In the genomic region with DNA sequence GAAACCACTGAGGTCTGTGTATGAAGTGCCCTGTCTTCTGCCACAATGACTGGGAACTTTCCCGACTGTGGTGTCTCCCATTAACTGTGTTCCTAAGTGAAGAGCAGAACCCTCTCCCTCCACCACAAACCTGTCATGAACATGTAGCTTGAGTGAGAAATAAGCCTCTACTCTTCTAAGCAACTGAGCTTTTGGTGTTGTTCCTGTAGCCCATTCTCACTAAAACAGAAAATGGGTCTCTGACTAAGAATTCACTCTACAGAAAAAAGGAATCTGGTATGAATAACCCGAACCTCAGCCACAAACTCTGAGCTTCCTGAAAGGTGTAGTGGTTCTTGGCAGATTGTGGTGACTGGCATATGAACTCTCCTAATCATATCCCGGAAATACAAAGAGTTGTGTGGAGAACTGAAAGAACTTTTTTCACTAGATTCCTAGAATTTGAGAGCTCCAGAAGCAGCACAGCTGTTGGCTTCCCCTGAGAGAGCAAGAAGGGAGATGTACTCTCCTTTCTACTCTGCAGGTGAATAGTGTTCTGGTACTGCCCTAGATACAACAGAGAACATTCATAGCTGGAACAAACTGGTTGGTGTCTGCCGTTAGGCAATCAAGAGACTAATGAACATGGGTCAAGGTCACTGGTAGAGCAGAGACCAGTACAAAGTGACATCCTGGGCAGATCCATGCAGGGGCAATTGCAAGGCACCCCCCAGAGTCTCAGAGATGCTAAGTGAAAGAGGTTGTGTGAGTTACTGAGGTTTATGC, we compare ENCODE assay signal across 15 cellular contexts.
A peak's percentile ranks its signal among the peaks of the same experiment; 100 is the strongest.
DNase-seq lines count a peak whose midpoint lies in the region; ATAC-seq, FAIRE-seq and TF ChIP-seq lines count a peak whose summit lies in the region.
"Had no signal": no experiment of that assay in that cellular context is flagged by ENCODE, and none has a peak within 500 bp of the region (broad histone marks: within the 10 kb centered on the region; RNA-seq: fewer than 3 reads in every experiment).

No MANE protein-coding gene starts in this region.

- H3K4me1 Mint-ChIP-seq in natural killer cell treated with Interleukin-12 subunit alpha and Interleukin-12 subunit beta and Interleukin-15 and Interleukin-18, amount 100 ng/mL, for 72 hours (ENCODE audit: low read depth in 2 of 2) = peaks cover 36 to 46% of the 10 kb centered on the region in 2 donors
- H3K4me1 Mint-ChIP-seq in natural killer cell = no peaks in the 10 kb centered on the region
- peaks cover 23% of the 10 kb centered on the region for H3K4me1 Mint-ChIP-seq in astrocyte (ENCODE audit: low read depth, unreplicated experiment)

- no peak overlapping the region for H3K27ac ChIP-seq in astrocyte (ENCODE audit: low read depth, low read length)
- H3K27ac ChIP-seq in osteoblast (ENCODE audit: low read depth, low read length) = no peak overlapping the region
- H3K27ac ChIP-seq: RWPE1 had no signal

- H3K4me2 ChIP-seq in astrocyte (ENCODE audit: low read length) = no peak overlapping the region
- H3K4me2 ChIP-seq in osteoblast (ENCODE audit: insufficient read depth, low read length) = no peak overlapping the region

- peaks cover 15% of the 10 kb centered on the region for H3K36me3 Mint-ChIP-seq in natural killer cell treated with Interleukin-12 subunit alpha and Interleukin-12 subunit beta and Interleukin-15 and Interleukin-18, amount 100 ng/mL, for 72 hours
- no peaks in the 10 kb centered on the region for H3K36me3 Mint-ChIP-seq in natural killer cell
- H3K36me3 Mint-ChIP-seq in astrocyte (ENCODE audit: low read depth, unreplicated experiment) = no peaks in the 10 kb centered on the region

- no peaks in the 10 kb centered on the region for H3K79me2 ChIP-seq in astrocyte (ENCODE audit: insufficient read depth, low read length)
- no peaks in the 10 kb centered on the region for H3K79me2 ChIP-seq in osteoblast (ENCODE audit: insufficient read depth, low read length)

- FAIRE-seq in astrocyte (lab: Jason Lieb, UNC) = peak; percentile 9

- no peak overlapping the region for H3K9ac ChIP-seq in astrocyte (ENCODE audit: low read length)

- intact Hi-C loops in natural killer cell (cut with micrococcal nuclease) = no loop called here

- H3K4me3 Mint-ChIP-seq in natural killer cell treated with Interleukin-12 subunit alpha and Interleukin-12 subunit beta and Interleukin-15 and Interleukin-18, amount 100 ng/mL, for 72 hours = peak overlapping the region; percentile 50
- H3K4me3 Mint-ChIP-seq in natural killer cell (no peak overlapping the region), astrocyte (ENCODE audit: unreplicated experiment) (no peak overlapping the region)
- H3K4me3 Mint-ChIP-seq: endodermal cell had no signal

- peaks cover 6% of the 10 kb centered on the region for H3K9me3 Mint-ChIP-seq in natural killer cell treated with Interleukin-12 subunit alpha and Interleukin-12 subunit beta and Interleukin-15 and Interleukin-18, amount 100 ng/mL, for 72 hours
- H3K9me3 Mint-ChIP-seq in natural killer cell (no peaks in the 10 kb centered on the region), astrocyte (ENCODE audit: unreplicated experiment) (no peaks in the 10 kb centered on the region)
- H3K9me3 Mint-ChIP-seq: endodermal cell had no signal

- TF ChIP-seq CTCF in natural killer cell (IDR thresholded peaks at IDR 0.05) (no peak), astrocyte (IDR thresholded peaks at IDR 0.05; ENCODE audit: insufficient read depth, low read depth, low read length) (no peak), GM10266 (IDR thresholded peaks at IDR 0.05; ENCODE audit: control insufficient read depth, insufficient read depth, low read depth, missing control alignments) (no peak), osteoblast (IDR thresholded peaks at IDR 0.05; ENCODE audit: extremely low read depth, low read depth, low read length) (no peak)

- H4K20me1 ChIP-seq in astrocyte (ENCODE audit: insufficient read depth, low read length) (no peaks in the 10 kb centered on the region), osteoblast (ENCODE audit: insufficient read depth, low read length) (no peaks in the 10 kb centered on the region)

- peak; percentile 71 for DNase-seq in natural killer cell treated with Interleukin-12 subunit alpha and Interleukin-12 subunit beta and Interleukin-15 and Interleukin-18, amount 100 ng/mL, for 72 hours (ENCODE audit: low spot score)
- DNase-seq in natural killer cell = no peak
- peak; percentile 49 for DNase-seq in astrocyte (ENCODE audit: low read depth)
- DNase-seq in GM10266 (ENCODE audit: extremely low spot score) = no peak
- no peak for DNase-seq in inferior parietal cortex (ENCODE audit: extremely low spot score)
- no peak for DNase-seq in osteoblast (ENCODE audit: insufficient read length, low spot score, missing footprints)
- DNase-seq: activated CD4-positive, CD25-positive, alpha-beta regulatory T cell; amygdala; endodermal cell; H7; NCI-H1417 treated with DMSO at 0.1 percent for 48 hours; NCI-H2227 treated with DMSO at 0.1 percent for 48 hours had no signal

- no peak overlapping the region for H2AFZ ChIP-seq in astrocyte (ENCODE audit: low read depth, low read length)
- H2AFZ ChIP-seq in osteoblast (ENCODE audit: low read length) = no peak overlapping the region

- ATAC-seq in natural killer cell treated with Interleukin-12 subunit alpha and Interleukin-12 subunit beta and Interleukin-15 and Interleukin-18, amount 100 ng/mL, for 72 hours = peak; percentile 75 to 82
- ATAC-seq in natural killer cell (no peak), HG02852 (IDR thresholded peaks at IDR 0.05; ENCODE audit: unreplicated experiment) (peak; percentile 51), HG02588 (IDR thresholded peaks at IDR 0.05; ENCODE audit: unreplicated experiment) (no peak)

- H3K9me3 ChIP-seq in astrocyte (ENCODE audit: insufficient read depth, low read depth, low read length) = no peaks in the 10 kb centered on the region
- H3K9me3 ChIP-seq in osteoblast (ENCODE audit: low read depth, low read length) = no peaks in the 10 kb centered on the region

- H3K36me3 ChIP-seq in astrocyte (ENCODE audit: insufficient read depth, low read length) (no peaks in the 10 kb centered on the region), osteoblast (ENCODE audit: insufficient read depth, low read length) (no peaks in the 10 kb centered on the region)

- peak overlapping the region; percentile 86 for H3K27ac Mint-ChIP-seq in natural killer cell treated with Interleukin-12 subunit alpha and Interleukin-12 subunit beta and Interleukin-15 and Interleukin-18, amount 100 ng/mL, for 72 hours
- no peak overlapping the region for H3K27ac Mint-ChIP-seq in natural killer cell
- no peak overlapping the region for H3K27ac Mint-ChIP-seq in astrocyte (ENCODE audit: unreplicated experiment)
- H3K27ac Mint-ChIP-seq: endodermal cell had no signal

- H3K4me1 ChIP-seq in astrocyte (ENCODE audit: insufficient read depth, low read length) = peaks cover 5% of the 10 kb centered on the region
- H3K4me1 ChIP-seq in osteoblast (ENCODE audit: insufficient read depth, low read length) = peaks cover 11% of the 10 kb centered on the region

- H3K27me3 ChIP-seq in astrocyte (ENCODE audit: insufficient read depth, low read length) (no peaks in the 10 kb centered on the region), osteoblast (ENCODE audit: insufficient read depth, low read length) (no peaks in the 10 kb centered on the region)

- no peak overlapping the region for H3K4me3 ChIP-seq in astrocyte (ENCODE audit: insufficient read depth, low read depth, low read length)
- H3K4me3 ChIP-seq in osteoblast (ENCODE audit: insufficient read depth, low read length) = no peak overlapping the region

- peaks cover 0 to 6% of the 10 kb centered on the region in 2 donors for H3K27me3 Mint-ChIP-seq in natural killer cell treated with Interleukin-12 subunit alpha and Interleukin-12 subunit beta and Interleukin-15 and Interleukin-18, amount 100 ng/mL, for 72 hours
- H3K27me3 Mint-ChIP-seq in natural killer cell (ENCODE audit: low read depth in 2 of 2) (no peaks in the 10 kb centered on the region), astrocyte (ENCODE audit: low read depth, unreplicated experiment) (no peaks in the 10 kb centered on the region)

Comparison
In these comparisons a context has a peak if more than half of its experiments do, and no peak if none do; other contexts are left out.
1. ATAC-seq: peak in natural killer cell treated with Interleukin-12 subunit alpha and Interleukin-12 subunit beta and Interleukin-15 and Interleukin-18, amount 100 ng/mL, for 72 hours (2 of 2) and HG02852 (single experiment); none in natural killer cell (0 of 3) and HG02588 (single experiment).
2. DNase-seq: peak in natural killer cell treated with Interleukin-12 subunit alpha and Interleukin-12 subunit beta and Interleukin-15 and Interleukin-18, amount 100 ng/mL, for 72 hours (single experiment) and astrocyte (single experiment); none in natural killer cell (single experiment), GM10266 (single experiment), inferior parietal cortex (single experiment) and osteoblast (single experiment).
3. H3K27ac Mint-ChIP-seq: peak in natural killer cell treated with Interleukin-12 subunit alpha and Interleukin-12 subunit beta and Interleukin-15 and Interleukin-18, amount 100 ng/mL, for 72 hours (2 of 2); none in natural killer cell (0 of 2) and astrocyte (single experiment).